Comparison of ENCODE assay signal across 1 cellular context in the genomic region with DNA sequence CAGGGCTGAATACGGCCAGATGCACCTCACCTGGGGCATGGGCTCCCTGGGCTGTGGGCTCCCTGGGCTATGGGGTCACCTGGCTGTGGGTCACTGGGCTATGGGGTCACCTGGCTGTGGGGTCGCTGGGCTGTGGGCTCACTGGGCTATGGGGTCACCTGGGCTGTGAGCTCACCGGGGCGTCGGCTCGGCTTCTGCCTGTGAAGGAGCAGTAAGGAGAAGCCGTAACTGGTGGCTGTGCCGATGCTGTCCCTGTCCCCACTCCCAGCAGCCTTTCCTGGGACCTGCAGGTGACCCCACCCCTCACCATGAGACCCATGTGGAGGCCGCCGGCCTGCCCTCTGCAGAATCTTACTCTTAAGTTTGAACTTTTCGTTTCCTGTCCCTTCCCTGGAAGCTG.
TF ChIP-seq lines count a peak whose summit lies in the region.

No MANE protein-coding gene starts in this region.

TF ChIP-seq in GM12878, 131 proteins besides CTCF, POLR2A, EP300 and RAD21:
- no peak for TF ChIP-seq CREB1 (IDR thresholded peaks at IDR 0.05; ENCODE audit: low read depth)
- TF ChIP-seq, protein P1, sequence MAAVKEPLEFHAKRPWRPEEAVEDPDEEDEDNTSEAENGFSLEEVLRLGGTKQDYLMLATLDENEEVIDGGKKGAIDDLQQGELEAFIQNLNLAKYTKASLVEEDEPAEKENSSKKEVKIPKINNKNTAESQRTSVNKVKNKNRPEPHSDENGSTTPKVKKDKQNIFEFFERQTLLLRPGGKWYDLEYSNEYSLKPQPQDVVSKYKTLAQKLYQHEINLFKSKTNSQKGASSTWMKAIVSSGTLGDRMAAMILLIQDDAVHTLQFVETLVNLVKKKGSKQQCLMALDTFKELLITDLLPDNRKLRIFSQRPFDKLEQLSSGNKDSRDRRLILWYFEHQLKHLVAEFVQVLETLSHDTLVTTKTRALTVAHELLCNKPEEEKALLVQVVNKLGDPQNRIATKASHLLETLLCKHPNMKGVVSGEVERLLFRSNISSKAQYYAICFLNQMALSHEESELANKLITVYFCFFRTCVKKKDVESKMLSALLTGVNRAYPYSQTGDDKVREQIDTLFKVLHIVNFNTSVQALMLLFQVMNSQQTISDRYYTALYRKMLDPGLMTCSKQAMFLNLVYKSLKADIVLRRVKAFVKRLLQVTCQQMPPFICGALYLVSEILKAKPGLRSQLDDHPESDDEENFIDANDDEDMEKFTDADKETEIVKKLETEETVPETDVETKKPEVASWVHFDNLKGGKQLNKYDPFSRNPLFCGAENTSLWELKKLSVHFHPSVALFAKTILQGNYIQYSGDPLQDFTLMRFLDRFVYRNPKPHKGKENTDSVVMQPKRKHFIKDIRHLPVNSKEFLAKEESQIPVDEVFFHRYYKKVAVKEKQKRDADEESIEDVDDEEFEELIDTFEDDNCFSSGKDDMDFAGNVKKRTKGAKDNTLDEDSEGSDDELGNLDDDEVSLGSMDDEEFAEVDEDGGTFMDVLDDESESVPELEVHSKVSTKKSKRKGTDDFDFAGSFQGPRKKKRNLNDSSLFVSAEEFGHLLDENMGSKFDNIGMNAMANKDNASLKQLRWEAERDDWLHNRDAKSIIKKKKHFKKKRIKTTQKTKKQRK (IDR thresholded peaks at IDR 0.05; ENCODE audit: low read depth, low read length): no peak
- no peak for TF ChIP-seq HCFC1 (IDR thresholded peaks at IDR 0.05; ENCODE audit: low read length)
- no peak for TF ChIP-seq SP1 (IDR thresholded peaks at IDR 0.05; ENCODE audit: low read depth, low read length)
- TF ChIP-seq SREBF1 (IDR thresholded peaks at IDR 0.05; ENCODE audit: low read length): no peak
- no peak for TF ChIP-seq RAD51 (IDR thresholded peaks at IDR 0.05)
- TF ChIP-seq GABPA (IDR thresholded peaks at IDR 0.05; ENCODE audit: low read depth): no peak
- TF ChIP-seq PML (IDR thresholded peaks at IDR 0.05; ENCODE audit: low read length): no peak
- no peak for TF ChIP-seq STAT3 (IDR thresholded peaks at IDR 0.05; ENCODE audit: low read depth, low read length)
- no peak for TF ChIP-seq NFYA (IDR thresholded peaks at IDR 0.05; ENCODE audit: borderline replicate concordance, low read depth, low read length)
- no peak for TF ChIP-seq PAX5 (IDR thresholded peaks at IDR 0.05; ENCODE audit: borderline replicate concordance, low read depth, low read length)
- TF ChIP-seq SPI1 (IDR thresholded peaks at IDR 0.05; ENCODE audit: borderline replicate concordance, insufficient read depth, low read depth, low read length): no peak
- TF ChIP-seq, protein P2, sequence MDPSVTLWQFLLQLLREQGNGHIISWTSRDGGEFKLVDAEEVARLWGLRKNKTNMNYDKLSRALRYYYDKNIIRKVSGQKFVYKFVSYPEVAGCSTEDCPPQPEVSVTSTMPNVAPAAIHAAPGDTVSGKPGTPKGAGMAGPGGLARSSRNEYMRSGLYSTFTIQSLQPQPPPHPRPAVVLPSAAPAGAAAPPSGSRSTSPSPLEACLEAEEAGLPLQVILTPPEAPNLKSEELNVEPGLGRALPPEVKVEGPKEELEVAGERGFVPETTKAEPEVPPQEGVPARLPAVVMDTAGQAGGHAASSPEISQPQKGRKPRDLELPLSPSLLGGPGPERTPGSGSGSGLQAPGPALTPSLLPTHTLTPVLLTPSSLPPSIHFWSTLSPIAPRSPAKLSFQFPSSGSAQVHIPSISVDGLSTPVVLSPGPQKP (IDR thresholded peaks at IDR 0.05; ENCODE audit: low read depth, low read length): no peak
- TF ChIP-seq SUZ12 (IDR thresholded peaks at IDR 0.05; ENCODE audit: unreplicated experiment): no peak
- TF ChIP-seq, protein P3, sequence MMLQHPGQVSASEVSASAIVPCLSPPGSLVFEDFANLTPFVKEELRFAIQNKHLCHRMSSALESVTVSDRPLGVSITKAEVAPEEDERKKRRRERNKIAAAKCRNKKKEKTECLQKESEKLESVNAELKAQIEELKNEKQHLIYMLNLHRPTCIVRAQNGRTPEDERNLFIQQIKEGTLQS (IDR thresholded peaks at IDR 0.05; ENCODE audit: borderline replicate concordance, extremely low read depth, low read depth, low read length): no peak
